Comparison of ENCODE assay signal across 8 cellular contexts in genomic region chr6:11144393-11144829, GRCh38. TPM values are rescaled to one million over a fixed set of nuclear protein-coding genes. Genes with fewer than 3 reads are reported as not detected.
DNase-seq lines count a peak whose midpoint lies in the region; ATAC-seq and TF ChIP-seq lines count a peak whose summit lies in the region.

No MANE protein-coding gene starts in this region.

- H3K27me3 Mint-ChIP-seq in natural killer cell (ENCODE audit: low read depth in 2 of 2), result no peaks in the 10 kb centered on the region
- no peaks in the 10 kb centered on the region for H3K27me3 Mint-ChIP-seq in stimulated activated memory B cell treated with anti-CD40 and anti-IgM and Interleukin-4, amounts not matched to agents 10 μg/mL and 1 μg/mL and 100 μg/mL, for 72 hours

- peaks cover 4 to 5% of the 10 kb centered on the region in 2 donors for H3K4me1 Mint-ChIP-seq in natural killer cell
- H3K4me1 Mint-ChIP-seq in stimulated activated memory B cell treated with anti-CD40 and anti-IgM and Interleukin-4, amounts not matched to agents 10 μg/mL and 1 μg/mL and 100 μg/mL, for 72 hours, result peaks cover 18% of the 10 kb centered on the region

- H3K4me3 ChIP-seq in AG09309 (ENCODE audit: control insufficient read depth, low read depth, low read length) (no peak overlapping the region), esophagus muscularis mucosa (no peak overlapping the region)

- TF ChIP-seq EP300 in esophagus muscularis mucosa (IDR thresholded peaks at IDR 0.05), result no peak

- TF ChIP-seq POLR2A in esophagus muscularis mucosa (IDR thresholded peaks at IDR 0.05; ENCODE audit: low read depth), result no peak

- H3K9me3 Mint-ChIP-seq in natural killer cell, result no peaks in the 10 kb centered on the region
- H3K9me3 Mint-ChIP-seq in stimulated activated memory B cell treated with anti-CD40 and anti-IgM and Interleukin-4, amounts not matched to agents 10 μg/mL and 1 μg/mL and 100 μg/mL, for 72 hours, result no peaks in the 10 kb centered on the region

- ATAC-seq in GM18520 (IDR thresholded peaks at IDR 0.05; ENCODE audit: unreplicated experiment), result peak; percentile 71
- ATAC-seq in HG03378 (IDR thresholded peaks at IDR 0.05; ENCODE audit: unreplicated experiment), result peak; percentile 79
- ATAC-seq in natural killer cell, result peak; percentile 82 to 97 (median 96)
- ATAC-seq in stimulated activated memory B cell treated with anti-CD40 and anti-IgM and Interleukin-4, amounts not matched to agents 10 μg/mL and 1 μg/mL and 100 μg/mL, for 72 hours, result peak; percentile 85

- H3K27ac ChIP-seq in esophagus muscularis mucosa (replicated peaks in 1 of 4), result no peak overlapping the region

- no peak overlapping the region for H3K27ac Mint-ChIP-seq in natural killer cell
- H3K27ac Mint-ChIP-seq in stimulated activated memory B cell treated with anti-CD40 and anti-IgM and Interleukin-4, amounts not matched to agents 10 μg/mL and 1 μg/mL and 100 μg/mL, for 72 hours, result no peak overlapping the region

- peak; percentile 21 for DNase-seq in AG09309 (ENCODE audit: low read depth)
- DNase-seq in OCI-M1 (lab: John Stamatoyannopoulos, UW), result peak; percentile 88
- DNase-seq in activated T-cell treated with anti-CD3 and anti-CD28 coated beads for 24 hours (ENCODE audit: low read depth), result peak; percentile 64
- DNase-seq in esophagus muscularis mucosa (ENCODE audit: extremely low spot score), result no peak
- peak; percentile 63 for DNase-seq in natural killer cell

- no peaks in the 10 kb centered on the region for H3K27me3 ChIP-seq in esophagus muscularis mucosa

- H3K9me3 ChIP-seq in esophagus muscularis mucosa, result no peaks in the 10 kb centered on the region

- H3K4me1 ChIP-seq in esophagus muscularis mucosa, result peaks cover 0 to 5% (median 4%) of the 10 kb centered on the region in 4 donors

- WGBS in esophagus muscularis mucosa, result 24% methylated on average over 6 of the region's 6 CpGs

- intact Hi-C loops in esophagus muscularis mucosa (cut with DNase I) (loop anchor here (2.0 kb wide), 1 partner anchor 352 kb away; no protein-coding TSS in a partner anchor), natural killer cell (cut with micrococcal nuclease) (loop anchor here (1.0 kb wide), 3 partner anchors 28 to 431 kb away; no protein-coding TSS in a partner anchor)

- H3K36me3 Mint-ChIP-seq in natural killer cell, result no peaks in the 10 kb centered on the region
- H3K36me3 Mint-ChIP-seq in stimulated activated memory B cell treated with anti-CD40 and anti-IgM and Interleukin-4, amounts not matched to agents 10 μg/mL and 1 μg/mL and 100 μg/mL, for 72 hours, result no peaks in the 10 kb centered on the region

- no peak overlapping the region for H3K4me3 Mint-ChIP-seq in natural killer cell
- no peak overlapping the region for H3K4me3 Mint-ChIP-seq in stimulated activated memory B cell treated with anti-CD40 and anti-IgM and Interleukin-4, amounts not matched to agents 10 μg/mL and 1 μg/mL and 100 μg/mL, for 72 hours

- no peaks in the 10 kb centered on the region for H3K36me3 ChIP-seq in esophagus muscularis mucosa

- TF ChIP-seq CTCF in AG09309 (IDR thresholded peaks at IDR 0.05; ENCODE audit: control insufficient read depth, insufficient read depth, low read depth, low read length, missing control alignments) (peak; percentile 91), esophagus muscularis mucosa (IDR thresholded peaks at IDR 0.05) (peak; percentile 86 to 90 (median 89)), natural killer cell (IDR thresholded peaks at IDR 0.05) (peak; percentile 86)

RNA-seq across cellular contexts. Expression of gene ERVFRD-1, which starts 32.9 kb away (rescaled TPM):
- total RNA-seq in esophagus muscularis mucosa (under 1 TPM; 0.11 to 0.83 (median 0.27) TPM), natural killer cell (not detected)

RNA-seq across cellular contexts. Expression of gene SMIM13, which starts 50.8 kb away (rescaled TPM):
- total RNA-seq in esophagus muscularis mucosa, result 10 to 100 TPM in 3 of 4 donors, 1 to 10 TPM in 1; 9.3 to 15.2 (median 12.0) TPM
- 10 to 100 TPM in 1 of 3 donors, 1 to 10 TPM in 2; 5.3 to 10.3 (median 9.8) TPM for total RNA-seq in natural killer cell
